Comparison of ENCODE assay signal across 9 cellular contexts in the genomic region with DNA sequence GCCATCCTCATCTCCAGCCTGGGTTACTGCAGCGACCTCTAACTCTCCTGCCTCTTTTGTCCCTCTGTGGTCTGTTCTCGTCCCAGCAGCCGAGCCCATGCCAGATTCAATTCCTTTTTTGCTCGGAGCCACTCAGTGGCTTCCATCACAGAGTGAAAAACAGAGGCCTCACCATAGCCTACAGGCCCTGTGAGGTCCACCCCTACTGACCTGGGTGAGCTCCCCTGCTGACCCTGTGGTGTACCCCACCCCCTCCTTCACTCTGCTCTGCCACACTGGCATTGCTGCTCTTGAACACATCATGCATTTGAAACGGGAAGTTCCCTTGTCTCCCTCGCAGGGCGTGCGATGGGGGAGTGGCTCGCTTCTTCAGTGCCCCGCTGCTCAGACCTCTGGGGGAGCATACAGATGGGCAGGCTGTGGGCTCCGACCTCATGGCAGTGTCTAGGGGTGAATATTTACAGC. TPM values are rescaled to one million over a fixed set of nuclear protein-coding genes. Genes with fewer than 3 reads are reported as not detected.
A peak's percentile ranks its signal among the peaks of the same experiment; 100 is the strongest.
DNase-seq lines count a peak whose midpoint lies in the region; ATAC-seq and TF ChIP-seq lines count a peak whose summit lies in the region.
"Had no signal": no experiment of that assay in that cellular context is flagged by ENCODE, and none has a peak within 500 bp of the region (broad histone marks: within the 10 kb centered on the region; RNA-seq: fewer than 3 reads in every experiment).

No MANE protein-coding gene starts in this region.

- no peaks in the 10 kb centered on the region for H3K27me3 ChIP-seq in naive thymus-derived CD4-positive, alpha-beta T cell (ENCODE audit: control insufficient read depth in 2 of 2, insufficient read depth in 2 of 2, low read length in 2 of 2)
- no peaks in the 10 kb centered on the region for H3K27me3 ChIP-seq in thyroid gland
- H3K27me3 ChIP-seq: cardiac muscle cell had no signal

- 78 to 91% methylated on average over 9 to 11 of the region's 11 CpGs for WGBS in thyroid gland, 2 donors

- no peaks in the 10 kb centered on the region for H3K9me3 Mint-ChIP-seq in activated T-helper 1 cell treated with anti-CD3 and anti-CD28 coated beads, Interleukin-12 subunit alpha, Interleukin-12 subunit beta, Interleukin-2, Interleukin-4 antibody, amounts not matched to agents 30 ng/mL and 10 ng/mL and 1 ng/mL, durations not matched to agents 14 hours and 24 hours and 36 hours
- H3K9me3 Mint-ChIP-seq in naive thymus-derived CD4-positive, alpha-beta T cell = no peaks in the 10 kb centered on the region

- H3K4me3 ChIP-seq in naive thymus-derived CD4-positive, alpha-beta T cell (ENCODE audit: low read length) = peak overlapping the region; percentile 80
- H3K4me3 ChIP-seq in thyroid gland (replicated peaks in 1 of 3) = no peak overlapping the region
- H3K4me3 ChIP-seq: cardiac muscle cell had no signal

- H3K4me3 Mint-ChIP-seq in activated T-helper 1 cell treated with anti-CD3 and anti-CD28 coated beads, Interleukin-12 subunit alpha, Interleukin-12 subunit beta, Interleukin-2, Interleukin-4 antibody, amounts not matched to agents 30 ng/mL and 10 ng/mL and 1 ng/mL, durations not matched to agents 14 hours and 24 hours and 36 hours = peak overlapping the region; percentile 94
- H3K4me3 Mint-ChIP-seq in naive thymus-derived CD4-positive, alpha-beta T cell = peak overlapping the region; percentile 90 to 100 (median 96)

- peak overlapping the region; percentile 80 for H3K27ac ChIP-seq in naive thymus-derived CD4-positive, alpha-beta T cell (ENCODE audit: low read depth, low read length)
- no peak overlapping the region for H3K27ac ChIP-seq in thyroid gland
- H3K27ac ChIP-seq: cardiac muscle cell had no signal

- H3K9me3 ChIP-seq in naive thymus-derived CD4-positive, alpha-beta T cell (ENCODE audit: control insufficient read depth in 2 of 3, low read length in 3 of 3) = no peaks in the 10 kb centered on the region
- H3K9me3 ChIP-seq in thyroid gland = no peaks in the 10 kb centered on the region

- peak; percentile 15 for ATAC-seq in naive thymus-derived CD4-positive, alpha-beta T cell

- H3K4me1 Mint-ChIP-seq in activated T-helper 1 cell treated with anti-CD3 and anti-CD28 coated beads, Interleukin-12 subunit alpha, Interleukin-12 subunit beta, Interleukin-2, Interleukin-4 antibody, amounts not matched to agents 30 ng/mL and 10 ng/mL and 1 ng/mL, durations not matched to agents 14 hours and 24 hours and 36 hours (ENCODE audit: low read depth) = peaks cover 69% of the 10 kb centered on the region
- H3K4me1 Mint-ChIP-seq in naive thymus-derived CD4-positive, alpha-beta T cell = peaks cover 48 to 65% (median 57%) of the 10 kb centered on the region in 7 donors

- peaks cover 42 to 44% of the 10 kb centered on the region in 2 donors for H3K4me1 ChIP-seq in naive thymus-derived CD4-positive, alpha-beta T cell (ENCODE audit: control insufficient read depth in 2 of 2, insufficient read depth in 2 of 2, low read length in 2 of 2)
- H3K4me1 ChIP-seq in thyroid gland = peaks cover 16 to 21% of the 10 kb centered on the region in 2 donors

- POLR2A ChIA-PET in naive thymus-derived CD4-positive, alpha-beta T cell (lab: Charles Lee) = interaction anchor here (0.6 to 5.9 kb wide), 30 partner anchors 8 to 1217 kb away, joined by 3 to 122 read pairs (median 6); partner anchors contain the start of genes CDK2AP2, PITPNM1, POLD4 and PPP1CA

- H3K36me3 ChIP-seq in naive thymus-derived CD4-positive, alpha-beta T cell (ENCODE audit: control insufficient read depth in 2 of 3, insufficient read depth in 3 of 3, low read length in 3 of 3) = peaks cover 5 to 33% (median 16%) of the 10 kb centered on the region in 3 experiments
- peaks cover under 1 to 20% of the 10 kb centered on the region in 2 donors for H3K36me3 ChIP-seq in thyroid gland
- H3K36me3 ChIP-seq: cardiac muscle cell had no signal

- H3K27me3 Mint-ChIP-seq in activated T-helper 1 cell treated with anti-CD3 and anti-CD28 coated beads, Interleukin-12 subunit alpha, Interleukin-12 subunit beta, Interleukin-2, Interleukin-4 antibody, amounts not matched to agents 30 ng/mL and 10 ng/mL and 1 ng/mL, durations not matched to agents 14 hours and 24 hours and 36 hours (ENCODE audit: insufficient read depth) = peaks cover 1% of the 10 kb centered on the region
- peaks cover 0 to 5% (median 0%) of the 10 kb centered on the region in 5 donors for H3K27me3 Mint-ChIP-seq in naive thymus-derived CD4-positive, alpha-beta T cell

- DNase-seq in CD1c-positive myeloid dendritic cell (ENCODE audit: extremely low spot score) = peak; percentile 73
- DNase-seq in NOMO-1 treated with dmso at 0.1 percent for 144 hours (lab: John Stamatoyannopoulos, UW; ENCODE audit: unreplicated experiment) = peak; percentile 39
- DNase-seq in activated T-helper 1 cell treated with anti-CD3 and anti-CD28 coated beads, Interleukin-12 subunit alpha, Interleukin-12 subunit beta, Interleukin-2, Interleukin-4 antibody, amounts not matched to agents 30 ng/mL and 10 ng/mL and 1 ng/mL, durations not matched to agents 14 hours and 24 hours and 36 hours (ENCODE audit: low spot score) = peak; percentile 66
- DNase-seq in naive thymus-derived CD4-positive, alpha-beta T cell = peak in 6 of 9 donors; percentile 41 to 78 (median 48)
- no peak for DNase-seq in superior temporal gyrus (ENCODE audit: extremely low spot score)
- no peak for DNase-seq in DMS153 treated with DMSO at 0.1 percent for 48 hours (lab: John Stamatoyannopoulos, UW; ENCODE audit: unreplicated experiment)
- no peak for DNase-seq in DMS 273 (lab: John Stamatoyannopoulos, UW; ENCODE audit: unreplicated experiment)
- DNase-seq in thyroid gland = no peak

- TF ChIP-seq POLR2A in thyroid gland (IDR thresholded peaks at IDR 0.05) = no peak

- TF ChIP-seq CTCF in thyroid gland (IDR thresholded peaks at IDR 0.05) = no peak

- H3K36me3 Mint-ChIP-seq in activated T-helper 1 cell treated with anti-CD3 and anti-CD28 coated beads, Interleukin-12 subunit alpha, Interleukin-12 subunit beta, Interleukin-2, Interleukin-4 antibody, amounts not matched to agents 30 ng/mL and 10 ng/mL and 1 ng/mL, durations not matched to agents 14 hours and 24 hours and 36 hours (ENCODE audit: low read depth) = peaks cover 39% of the 10 kb centered on the region
- peaks cover 9 to 47% (median 14%) of the 10 kb centered on the region in 5 donors for H3K36me3 Mint-ChIP-seq in naive thymus-derived CD4-positive, alpha-beta T cell

- peak overlapping the region; percentile 100 for H3K27ac Mint-ChIP-seq in activated T-helper 1 cell treated with anti-CD3 and anti-CD28 coated beads, Interleukin-12 subunit alpha, Interleukin-12 subunit beta, Interleukin-2, Interleukin-4 antibody, amounts not matched to agents 30 ng/mL and 10 ng/mL and 1 ng/mL, durations not matched to agents 14 hours and 24 hours and 36 hours
- peak overlapping the region; percentile 95 to 100 (median 99) for H3K27ac Mint-ChIP-seq in naive thymus-derived CD4-positive, alpha-beta T cell

- intact Hi-C loops in activated T-helper 1 cell treated with anti-CD3 and anti-CD28 coated beads, Interleukin-12 subunit alpha, Interleukin-12 subunit beta, Interleukin-2, Interleukin-4 antibody, amounts not matched to agents 30 ng/mL and 10 ng/mL and 1 ng/mL, durations not matched to agents 14 hours and 24 hours and 36 hours (cut with micrococcal nuclease) = loop anchor here (1.0 to 5.0 kb wide), 4 partner anchors 21 to 528 kb away; partner anchors contain the start of gene PC
- intact Hi-C loops in naive thymus-derived CD4-positive, alpha-beta T cell (cut with micrococcal nuclease) = loop anchor here (1.0 to 10.0 kb wide), 7 partner anchors 21 to 1200 kb away; partner anchors contain the start of genes POLD4 (in 1 of the 2), RAD9A (in 1 of the 2), RBM4B (in 1 of the 2) and YIF1A (in 1 of the 2)
- intact Hi-C loops in thyroid gland (cut with DNase I) = no loop called here

- CTCF ChIA-PET in naive thymus-derived CD4-positive, alpha-beta T cell (lab: Charles Lee) = interaction anchor here (0.6 to 3.7 kb wide), 7 partner anchors 15 to 1070 kb away, joined by 3 to 11 read pairs (median 3); partner anchors contain the start of genes PITPNM1 and PTPRCAP

RNA-seq across cellular contexts. Expression of gene AIP, which starts 2.1 kb away (rescaled TPM):
- 200 and 203 TPM in 2 replicates for total RNA-seq in activated T-helper 1 cell treated with anti-CD3 and anti-CD28 coated beads, Interleukin-12 subunit alpha, Interleukin-12 subunit beta, Interleukin-2, Interleukin-4 antibody, amounts not matched to agents 30 ng/mL and 10 ng/mL and 1 ng/mL, durations not matched to agents 14 hours and 24 hours and 36 hours
- 100 to 1,000 TPM; 107 to 156 (median 137) TPM for total RNA-seq in naive thymus-derived CD4-positive, alpha-beta T cell
- polyA plus RNA-seq in naive thymus-derived CD4-positive, alpha-beta T cell = 100 to 1,000 TPM; 137 to 205 TPM
- total RNA-seq in thyroid gland = 100 to 1,000 TPM in 1 of 4 donors, 10 to 100 TPM in 3; 58.2 to 100 (median 83.2) TPM

RNA-seq across cellular contexts. Expression of gene TMEM134, which starts 15.8 kb away (rescaled TPM):
- 55.1 and 61.4 TPM in 2 replicates for total RNA-seq in activated T-helper 1 cell treated with anti-CD3 and anti-CD28 coated beads, Interleukin-12 subunit alpha, Interleukin-12 subunit beta, Interleukin-2, Interleukin-4 antibody, amounts not matched to agents 30 ng/mL and 10 ng/mL and 1 ng/mL, durations not matched to agents 14 hours and 24 hours and 36 hours
- 10 to 100 TPM; 52.4 to 94.6 (median 70.6) TPM for total RNA-seq in naive thymus-derived CD4-positive, alpha-beta T cell
- polyA plus RNA-seq in naive thymus-derived CD4-positive, alpha-beta T cell = 100 to 1,000 TPM; 131 to 143 TPM
- total RNA-seq in thyroid gland = 100 to 1,000 TPM in 1 of 4 donors, 10 to 100 TPM in 3; 69.0 to 138 (median 95.8) TPM

RNA-seq across cellular contexts. Expression of gene PITPNM1, which starts 20.3 kb away (rescaled TPM):
- 138 and 140 TPM in 2 replicates for total RNA-seq in activated T-helper 1 cell treated with anti-CD3 and anti-CD28 coated beads, Interleukin-12 subunit alpha, Interleukin-12 subunit beta, Interleukin-2, Interleukin-4 antibody, amounts not matched to agents 30 ng/mL and 10 ng/mL and 1 ng/mL, durations not matched to agents 14 hours and 24 hours and 36 hours
- total RNA-seq in naive thymus-derived CD4-positive, alpha-beta T cell = 100 to 1,000 TPM in 3 of 5 experiments, 10 to 100 TPM in 2; 78.9 to 133 (median 112) TPM
- 10 to 100 TPM in 1 of 2 donors, 1 to 10 TPM in 1; 9.5 to 30.8 TPM for polyA plus RNA-seq in naive thymus-derived CD4-positive, alpha-beta T cell
- total RNA-seq in thyroid gland = 10 to 100 TPM; 22.8 to 52.6 (median 47.2) TPM

RNA-seq across cellular contexts. Expression of gene CDK2AP2, which starts 23.1 kb away (rescaled TPM):
- total RNA-seq in activated T-helper 1 cell treated with anti-CD3 and anti-CD28 coated beads, Interleukin-12 subunit alpha, Interleukin-12 subunit beta, Interleukin-2, Interleukin-4 antibody, amounts not matched to agents 30 ng/mL and 10 ng/mL and 1 ng/mL, durations not matched to agents 14 hours and 24 hours and 36 hours = 107 and 115 TPM in 2 replicates
- total RNA-seq in naive thymus-derived CD4-positive, alpha-beta T cell = 100 to 1,000 TPM in 1 of 5 experiments, 10 to 100 TPM in 4; 31.0 to 168 (median 61.9) TPM
- polyA plus RNA-seq in naive thymus-derived CD4-positive, alpha-beta T cell = 10 to 100 TPM; 64.5 to 94.3 TPM
- total RNA-seq in thyroid gland = 100 to 1,000 TPM in 2 of 4 donors, 10 to 100 TPM in 2; 90.0 to 240 (median 148) TPM

RNA-seq across cellular contexts. Expression of gene CABP4, which starts 29.7 kb away (rescaled TPM):
- total RNA-seq in activated T-helper 1 cell treated with anti-CD3 and anti-CD28 coated beads, Interleukin-12 subunit alpha, Interleukin-12 subunit beta, Interleukin-2, Interleukin-4 antibody, amounts not matched to agents 30 ng/mL and 10 ng/mL and 1 ng/mL, durations not matched to agents 14 hours and 24 hours and 36 hours = 0.86 and 0.96 TPM in 2 replicates
- total RNA-seq in naive thymus-derived CD4-positive, alpha-beta T cell = 10 to 100 TPM in 2 of 5 experiments, 1 to 10 TPM in 3; 2.5 to 17.1 (median 3.4) TPM
- polyA plus RNA-seq in naive thymus-derived CD4-positive, alpha-beta T cell = 1 to 10 TPM; 1.2 to 2.3 TPM
- total RNA-seq in thyroid gland = 1 to 10 TPM in 1 of 4 donors, under 1 TPM in 2, not detected in 1; 0.33 to 6.4 (median 0.39) TPM
- total RNA-seq: cardiac muscle cell had no signal
- polyA plus RNA-seq: cardiac muscle cell had no signal

Comparison
In these comparisons a context has a peak if more than half of its experiments do, and no peak if none do; other contexts are left out.
1. DNase-seq: peak in CD1c-positive myeloid dendritic cell (single experiment), NOMO-1 treated with dmso at 0.1 percent for 144 hours (single experiment), activated T-helper 1 cell treated with anti-CD3 and anti-CD28 coated beads, Interleukin-12 subunit alpha, Interleukin-12 subunit beta, Interleukin-2, Interleukin-4 antibody, amounts not matched to agents 30 ng/mL and 10 ng/mL and 1 ng/mL, durations not matched to agents 14 hours and 24 hours and 36 hours (single experiment) and naive thymus-derived CD4-positive, alpha-beta T cell (6 of 9); none in superior temporal gyrus (single experiment), DMS153 treated with DMSO at 0.1 percent for 48 hours (single experiment), DMS 273 (single experiment) and thyroid gland (0 of 2).